In the genomic region with DNA sequence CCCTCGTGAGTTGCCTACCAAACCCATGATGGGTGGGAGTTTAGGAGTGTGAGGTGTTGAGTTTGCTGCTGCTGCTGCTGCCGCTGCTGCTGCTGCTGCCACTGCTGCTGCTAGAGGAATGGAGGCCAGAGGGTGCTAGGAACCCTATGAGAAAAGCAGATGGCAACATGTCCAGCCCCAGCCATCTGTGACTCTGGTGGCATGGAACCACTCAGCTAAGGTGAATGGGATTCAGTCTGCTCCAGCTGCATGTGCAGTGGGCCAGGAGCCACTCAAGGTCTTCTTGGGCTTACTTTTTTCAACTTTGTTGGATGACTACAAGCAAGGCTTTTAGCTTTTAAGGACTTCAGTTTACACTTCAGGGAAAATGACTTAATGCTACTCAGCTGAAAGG, we compare ENCODE assay signal across 24 cellular contexts.
DNase-seq lines count a peak whose midpoint lies in the region; ATAC-seq and TF ChIP-seq lines count a peak whose summit lies in the region.
"Had no signal": no experiment of that assay in that cellular context is flagged by ENCODE, and none has a peak within 500 bp of the region (broad histone marks: within the 10 kb centered on the region; RNA-seq: fewer than 3 reads in every experiment).

No MANE protein-coding gene starts in this region.

- H3K36me3 Mint-ChIP-seq in H9 (ENCODE audit: insufficient read depth in 1 of 3, low read depth in 3 of 3): peaks cover 0 to 12% (median 9%) of the 10 kb centered on the region in 3 experiments; a peak in 6 of 7 replicates
- H3K36me3 Mint-ChIP-seq: activated naive CD4-positive, alpha-beta T cell treated with anti-CD3 and anti-CD28 coated beads, Interleukin-2, amount 10 ng/mL, durations not matched to agents 7 days and 5 days had no signal

- H3K9me3 Mint-ChIP-seq in H9: peaks cover 68 to 77% of the 10 kb centered on the region in 2 experiments
- H3K9me3 Mint-ChIP-seq: activated naive CD4-positive, alpha-beta T cell treated with anti-CD3 and anti-CD28 coated beads, Interleukin-2, amount 10 ng/mL, durations not matched to agents 7 days and 5 days; CD4-positive, alpha-beta T cell; dendritic cell treated with granulocyte-macrophage colony-stimulating factor and Interleukin-4, amounts not matched to agents 40 ng/mL and 50 ng/mL, for 4 days; neural crest cell had no signal

- H3K36me3 ChIP-seq in thoracic aorta: no peaks in the 10 kb centered on the region
- H3K36me3 ChIP-seq: heart right ventricle had no signal

- H3K27ac ChIP-seq in H9 (ENCODE audit: insufficient read length, low read depth, low read length) (no peak overlapping the region), coronary artery (peak overlapping the region in 1 of 2 donors; percentile 81), thoracic aorta (peak overlapping the region in 1 of 2 donors; percentile 50)
- H3K27ac ChIP-seq: heart right ventricle, RWPE1 had no signal

- no peak overlapping the region for H3K4me2 ChIP-seq in H9 (ENCODE audit: insufficient read depth, insufficient read length, low read length)

- H4K20me1 ChIP-seq in H9 (ENCODE audit: control insufficient read depth, insufficient read depth, insufficient read length): no peaks in the 10 kb centered on the region

- no peak overlapping the region for H3K9ac ChIP-seq in H9 (ENCODE audit: extremely low read depth, insufficient read length, low read length)

- H2BK15ac ChIP-seq in H9 (ENCODE audit: low read depth, low read length): no peak overlapping the region

- H2BK20ac ChIP-seq in H9 (ENCODE audit: low read depth, low read length, poor library complexity, severe bottlenecking): no peak overlapping the region

- H3K23me2 ChIP-seq in H9 (ENCODE audit: insufficient read length, low read depth, low read length, poor library complexity, severe bottlenecking): no peaks in the 10 kb centered on the region

- H3K4me3 ChIP-seq in coronary artery: peak overlapping the region; percentile 57
- H3K4me3 ChIP-seq in thoracic aorta: peak overlapping the region; percentile 67
- H3K4me3 ChIP-seq: heart right ventricle, K562 had no signal

- H3K27me3 ChIP-seq in H9 (ENCODE audit: insufficient read depth, low read length) (no peaks in the 10 kb centered on the region; the same call in 1 of the 2 replicates), thoracic aorta (replicated peaks; ENCODE audit: insufficient read depth) (no peaks in the 10 kb centered on the region)

- no peak for ATAC-seq in thoracic aorta (ENCODE audit: insufficient number of reproducible peaks, low FRiP score, low read depth)
- no peak for ATAC-seq in HG03378 (IDR thresholded peaks at IDR 0.05; ENCODE audit: unreplicated experiment)
- ATAC-seq in GM18868 (IDR thresholded peaks at IDR 0.05; ENCODE audit: unreplicated experiment): no peak
- ATAC-seq: activated CD4-positive, alpha-beta T cell treated with anti-CD3 and anti-CD28 coated beads for 36 hours; heart right ventricle; K562; left lobe of liver; T-helper 17 cell had no signal

- H2AK5ac ChIP-seq in H9 (ENCODE audit: insufficient read length, low read length): no peak overlapping the region

- H2BK5ac ChIP-seq in H9 (ENCODE audit: insufficient read length, low read length): no peak overlapping the region

- no peak overlapping the region for H2BK120ac ChIP-seq in H9 (ENCODE audit: low read depth, low read length, poor library complexity, severe bottlenecking)

- H3K14ac ChIP-seq in H9 (ENCODE audit: insufficient read depth, low read length): no peak overlapping the region

- H2BK12ac ChIP-seq in H9 (ENCODE audit: insufficient read length, low read depth, low read length): no peak overlapping the region

- WGBS in H9 (ENCODE audit: extremely low coverage, insufficient read length, low lambda C conversion rate): no CpG with 5 or more reads among the region's 2 CpGs

- H3K79me1 ChIP-seq in H9 (ENCODE audit: insufficient read depth, low read depth, low read length, poor library complexity, severe bottlenecking): no peaks in the 10 kb centered on the region

- H4K8ac ChIP-seq in H9 (replicated peaks; ENCODE audit: insufficient read length, low read depth, low read length): no peak overlapping the region

- no peak overlapping the region for H3K56ac ChIP-seq in H9 (ENCODE audit: insufficient read length, low read depth, low read length)

- H2AFZ ChIP-seq in H9 (ENCODE audit: low read length): no peak overlapping the region

- H3K4ac ChIP-seq in H9 (ENCODE audit: low read depth, low read length): no peak overlapping the region

- no peak overlapping the region for H4K5ac ChIP-seq in H9 (ENCODE audit: insufficient read length, low read depth, low read length)

- H3K18ac ChIP-seq in H9 (ENCODE audit: insufficient read length, low read depth, low read length): no peak overlapping the region

- no peak overlapping the region for H3T11ph ChIP-seq in H9 (ENCODE audit: low read length)

- H3K27ac Mint-ChIP-seq in H9: no peak overlapping the region
- H3K27ac Mint-ChIP-seq: activated CD4-positive, alpha-beta T cell treated with anti-CD3 and anti-CD28 coated beads for 36 hours; activated naive CD4-positive, alpha-beta T cell treated with anti-CD3 and anti-CD28 coated beads, Interleukin-2, amount 10 ng/mL, durations not matched to agents 7 days and 5 days; CD4-positive, alpha-beta T cell; dendritic cell treated with granulocyte-macrophage colony-stimulating factor and Interleukin-4, amounts not matched to agents 40 ng/mL and 50 ng/mL, for 4 days; progenitor cell of endocrine pancreas; T-helper 17 cell had no signal

- no peak overlapping the region for H4K91ac ChIP-seq in H9 (ENCODE audit: insufficient read length, low read depth, low read length)

- no peaks in the 10 kb centered on the region for H3K79me2 ChIP-seq in H9 (ENCODE audit: insufficient read depth, low read length)

- H3K4me1 ChIP-seq in H9 (ENCODE audit: insufficient read depth, low read length) (no peaks in the 10 kb centered on the region), thoracic aorta (ENCODE audit: control insufficient read depth in 1 of 2, low read depth in 2 of 2) (peaks cover 0 to 22% of the 10 kb centered on the region in 2 donors)

- no peak for TF ChIP-seq CTCF in H9 (conservative IDR thresholded peaks at IDR 0.05)
- TF ChIP-seq CTCF in coronary artery (IDR thresholded peaks at IDR 0.05): no peak
- no peak for TF ChIP-seq CTCF in thoracic aorta (IDR thresholded peaks at IDR 0.05)

- H3K4me3 Mint-ChIP-seq in H9: no peak overlapping the region
- H3K4me3 Mint-ChIP-seq: activated CD4-positive, alpha-beta T cell treated with anti-CD3 and anti-CD28 coated beads for 36 hours; activated naive CD4-positive, alpha-beta T cell treated with anti-CD3 and anti-CD28 coated beads, Interleukin-2, amount 10 ng/mL, durations not matched to agents 7 days and 5 days; CD4-positive, alpha-beta T cell; dendritic cell treated with granulocyte-macrophage colony-stimulating factor and Interleukin-4, amounts not matched to agents 40 ng/mL and 50 ng/mL, for 4 days; neural crest cell; T-helper 17 cell had no signal

- peak; percentile 8 for DNase-seq in H9
- DNase-seq in coronary artery (ENCODE audit: low spot score): peak; percentile 50
- peak; percentile 8 for DNase-seq in mucosa of gallbladder (ENCODE audit: low spot score)
- DNase-seq in thoracic aorta (ENCODE audit: low spot score): no peak
- DNase-seq in midbrain (lab: John Stamatoyannopoulos, UW): no peak
- DNase-seq: activated CD4-positive, alpha-beta T cell treated with anti-CD3 and anti-CD28 coated beads for 36 hours; activated naive CD4-positive, alpha-beta T cell treated with anti-CD3 and anti-CD28 coated beads, Interleukin-2, amount 10 ng/mL, durations not matched to agents 7 days and 5 days; amygdala; caudate nucleus; CD4-positive, alpha-beta T cell; heart right ventricle; NCI-H1436; NCI-H446 treated with DMSO at 0.1 percent for 48 hours; stimulated activated CD4-positive, alpha-beta T cell treated with anti-CD3 and anti-CD28 coated beads, Interleukin-2, amount 100 ng/mL, for 24 hours; substantia nigra; T-helper 17 cell had no signal

- H3K4me1 Mint-ChIP-seq in H9: peaks cover 2 to 3% of the 10 kb centered on the region in 2 experiments; a peak in 1 of 4 replicates
- H3K4me1 Mint-ChIP-seq: activated naive CD4-positive, alpha-beta T cell treated with anti-CD3 and anti-CD28 coated beads, Interleukin-2, amount 10 ng/mL, durations not matched to agents 7 days and 5 days had no signal

- H3K27me3 Mint-ChIP-seq in H9 (ENCODE audit: low read depth): no peaks in the 10 kb centered on the region
- H3K27me3 Mint-ChIP-seq: activated CD4-positive, alpha-beta T cell treated with anti-CD3 and anti-CD28 coated beads for 36 hours; CD4-positive, alpha-beta T cell; progenitor cell of endocrine pancreas; T-helper 17 cell had no signal

- H3K9me3 ChIP-seq in H9 (ENCODE audit: control insufficient read depth, low read depth, low read length): peaks cover 10% of the 10 kb centered on the region
- H3K9me3 ChIP-seq in thoracic aorta: no peaks in the 10 kb centered on the region
- H3K9me3 ChIP-seq: heart right ventricle had no signal

- H3K23ac ChIP-seq in H9 (ENCODE audit: insufficient read length, low read depth, low read length): no peak overlapping the region

Comparison
In these comparisons a context has a peak if more than half of its experiments do, and no peak if none do; other contexts are left out.
1. DNase-seq: peak in H9 (single experiment), coronary artery (single experiment) and mucosa of gallbladder (single experiment); none in thoracic aorta (single experiment) and midbrain (single experiment).